17 cellular contexts compared by ENCODE assay signal in the genomic region with DNA sequence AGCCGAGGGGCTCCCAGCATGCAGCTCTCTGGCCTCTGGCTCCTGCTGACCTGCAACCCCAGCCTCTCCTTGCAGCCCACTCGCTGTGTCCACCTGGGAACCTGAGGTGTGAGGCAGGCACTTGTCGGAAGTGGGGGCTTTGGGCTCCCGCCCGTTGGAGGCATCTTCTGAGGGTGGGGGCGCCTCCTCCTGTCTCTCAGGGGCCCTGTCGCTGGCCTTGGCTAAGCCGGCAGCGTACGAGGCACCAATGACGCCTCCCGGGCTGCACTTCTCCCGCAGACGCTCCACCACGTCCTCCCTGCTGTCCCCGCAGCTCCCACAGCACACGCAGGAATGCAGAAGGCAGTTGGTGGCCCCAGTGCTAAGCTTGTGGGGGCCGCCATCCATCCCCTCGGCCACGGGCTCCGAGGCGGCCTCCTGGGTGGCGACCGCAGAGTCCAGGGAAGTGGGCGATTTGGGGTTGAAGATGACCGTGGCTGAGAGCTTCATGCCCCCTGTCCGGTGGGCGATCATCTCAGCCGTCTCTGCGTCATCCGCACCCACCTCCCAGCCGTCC.
"Had no signal": no experiment of that assay in that cellular context is flagged by ENCODE, and none has a peak within 500 bp of the region (broad histone marks: within the 10 kb centered on the region; RNA-seq: fewer than 3 reads in every experiment).

No MANE protein-coding gene starts in this region.

- ATAC-seq: T-cell, WTC11 had no signal

- H3K36me3 ChIP-seq: sigmoid colon, thoracic aorta had no signal

- H3K4me3 ChIP-seq: left ventricle myocardium inferior, sigmoid colon, thoracic aorta had no signal

- DNase-seq: activated naive CD4-positive, alpha-beta T cell treated with anti-CD3 and anti-CD28 coated beads, Interleukin-2, amount 10 ng/mL, durations not matched to agents 7 days and 5 days; amygdala; cerebellar nuclear complex; effector CD4-positive, alpha-beta T cell; erythroblast; foreskin melanocyte; kidney glomerular epithelial cell; left ventricle myocardium inferior; mesendoderm; naive B cell; occipital lobe; stimulated activated CD4-positive, alpha-beta T cell treated with anti-CD3 and anti-CD28 coated beads, Interleukin-4, amount 100 ng/mL, for 1 hour; stimulated activated naive CD4-positive, alpha-beta T cell; T-cell had no signal

- H3K27ac ChIP-seq: left ventricle myocardium inferior, sigmoid colon, thoracic aorta had no signal

- H3K4me1 ChIP-seq: left ventricle myocardium inferior had no signal

- H3K27me3 ChIP-seq: sigmoid colon had no signal
